ENCODE assay signal across 11 cellular contexts in genomic region chr4:40197879-40198689, GRCh38. TPM values are rescaled to one million over a fixed set of nuclear protein-coding genes. Genes with fewer than 3 reads are reported as not detected.
DNase-seq lines count a peak whose midpoint lies in the region; ATAC-seq and TF ChIP-seq lines count a peak whose summit lies in the region.
"Had no signal": no experiment of that assay in that cellular context is flagged by ENCODE, and none has a peak within 500 bp of the region (broad histone marks: within the 10 kb centered on the region; RNA-seq: fewer than 3 reads in every experiment).

No MANE protein-coding gene starts in this region.

- no peaks in the 10 kb centered on the region for H3K27me3 Mint-ChIP-seq in activated naive CD8-positive, alpha-beta T cell
- H3K27me3 Mint-ChIP-seq in nephron progenitor cell (ENCODE audit: low read depth, poor library complexity): peaks cover 5% of the 10 kb centered on the region

- H3F3A ChIP-seq in PC-9 (ENCODE audit: insufficient read depth, low read depth): no peaks in the 10 kb centered on the region

- no peaks in the 10 kb centered on the region for H3K9me2 ChIP-seq in PC-9 (ENCODE audit: insufficient read depth)

- POLR2A ChIA-PET in PC-9 (lab: Charles Lee; ENCODE audit: unreplicated experiment): no interaction called here

- no TSS peak for BruUV-seq in PC-9 (replicated peaks; lab: Mats Ljungman, UMichigan)

- H3K79me2 ChIP-seq in DND-41 (ENCODE audit: insufficient read depth, low read length): peaks cover 99% of the 10 kb centered on the region
- no peaks in the 10 kb centered on the region for H3K79me2 ChIP-seq in PC-9 (ENCODE audit: low read depth)

- peak overlapping the region; percentile 86 for H3K9ac ChIP-seq in DND-41 (ENCODE audit: low read depth, low read length)

- H3K36me3 ChIP-seq in DND-41 (ENCODE audit: insufficient read depth, low read length): peaks cover 37% of the 10 kb centered on the region
- H3K36me3 ChIP-seq in PC-9 (ENCODE audit: low read depth): no peaks in the 10 kb centered on the region
- H3K36me3 ChIP-seq: WERI-Rb-1 had no signal

- DNase-seq in DND-41: peak; percentile 35
- DNase-seq in KBM-7: peak; percentile 32
- no peak for DNase-seq in nephron progenitor cell
- no peak for DNase-seq in PC-9
- DNase-seq in pons (ENCODE audit: low spot score): no peak
- DNase-seq in nucleus accumbens (lab: John Stamatoyannopoulos, UW): no peak
- DNase-seq in hippocampal formation (lab: John Stamatoyannopoulos, UW): no peak
- DNase-seq: NCI-H446 treated with DMSO at 0.1 percent for 48 hours, WERI-Rb-1 had no signal

- H3K4me2 ChIP-seq in DND-41 (ENCODE audit: insufficient read depth, low read length): peak overlapping the region; percentile 74
- H3K4me2 ChIP-seq in PC-9: no peak overlapping the region

- H3K27ac ChIP-seq in DND-41 (ENCODE audit: low read length): peak overlapping the region; percentile 98
- no peak overlapping the region for H3K27ac ChIP-seq in PC-9
- H3K27ac ChIP-seq: WERI-Rb-1 had no signal

- no peak for ATAC-seq in DND-41 (ENCODE audit: insufficient read depth, low read depth)

- H3K4me3 ChIP-seq in DND-41 (ENCODE audit: low read depth in 1 of 2, low read length in 2 of 2) (peak overlapping the region; percentile 75 to 84), PC-9 (no peak overlapping the region)

- CTCF ChIA-PET in PC-9 (lab: Charles Lee): no interaction called here

- in situ Hi-C loops in KBM-7 (cut with MboI; ENCODE audit: low pct_unique_long_range_greater_than_20kb, low sequenced_read_pairs): no loop called here

- H3K9me3 ChIP-seq in DND-41 (ENCODE audit: insufficient read depth, low read length, severe bottlenecking): no peaks in the 10 kb centered on the region
- H3K9me3 ChIP-seq in PC-9 (ENCODE audit: insufficient read depth, low read depth): no peaks in the 10 kb centered on the region

- H3K4me3 Mint-ChIP-seq in activated naive CD8-positive, alpha-beta T cell: peak overlapping the region; percentile 99
- peak overlapping the region; percentile 77 for H3K4me3 Mint-ChIP-seq in nephron progenitor cell

- peak overlapping the region; percentile 100 for H3K27ac Mint-ChIP-seq in activated naive CD8-positive, alpha-beta T cell
- peak overlapping the region; percentile 28 for H3K27ac Mint-ChIP-seq in nephron progenitor cell

- H3K4me1 ChIP-seq in DND-41 (ENCODE audit: insufficient read depth, low read length) (peaks cover 66% of the 10 kb centered on the region), PC-9 (replicated peaks; ENCODE audit: insufficient read depth) (peaks cover 8% of the 10 kb centered on the region; the same call in 1 of the 2 replicates)

- H3K27me3 ChIP-seq in DND-41 (ENCODE audit: insufficient read depth, low read length, poor library complexity): no peaks in the 10 kb centered on the region
- H3K27me3 ChIP-seq in PC-9 (ENCODE audit: insufficient read depth, low read depth): no peaks in the 10 kb centered on the region

- no peaks in the 10 kb centered on the region for H3K9me3 Mint-ChIP-seq in activated naive CD8-positive, alpha-beta T cell (ENCODE audit: low read depth)
- H3K9me3 Mint-ChIP-seq in nephron progenitor cell: no peaks in the 10 kb centered on the region

- H3K36me3 Mint-ChIP-seq in activated naive CD8-positive, alpha-beta T cell: peaks cover 26% of the 10 kb centered on the region
- H3K36me3 Mint-ChIP-seq in nephron progenitor cell (ENCODE audit: low read depth): no peaks in the 10 kb centered on the region

- peaks cover 40% of the 10 kb centered on the region for H3K4me1 Mint-ChIP-seq in activated naive CD8-positive, alpha-beta T cell (ENCODE audit: low read depth)
- H3K4me1 Mint-ChIP-seq in nephron progenitor cell: peaks cover 65% of the 10 kb centered on the region

- H4K20me1 ChIP-seq in DND-41 (ENCODE audit: insufficient read depth, low read length): peaks cover 47% of the 10 kb centered on the region
- H4K20me1 ChIP-seq in PC-9 (ENCODE audit: insufficient read depth): no peaks in the 10 kb centered on the region

- no peak for TF ChIP-seq CTCF in DND-41 (IDR thresholded peaks at IDR 0.05; ENCODE audit: borderline replicate concordance, extremely low read depth, low read length, poor library complexity, severe bottlenecking)
- no peak for TF ChIP-seq CTCF in nephron progenitor cell (IDR thresholded peaks at IDR 0.05)
- no peak for TF ChIP-seq CTCF in PC-9 (conservative IDR thresholded peaks at IDR 0.05)

- intact Hi-C loops in PC-9 (cut with micrococcal nuclease; ENCODE audit: unreplicated experiment): no loop called here

- H2AFZ ChIP-seq in DND-41 (ENCODE audit: low read depth, low read length) (no peak overlapping the region), PC-9 (no peak overlapping the region)

RNA-seq across cellular contexts. Expression of gene RHOH, which starts 1.3 kb away (rescaled TPM):
- not detected in 2 replicates for total RNA-seq in PC-9 (2021)
- total RNA-seq: Daoy had no signal

Comparison
In these comparisons a context has a peak if more than half of its experiments do, and no peak if none do; other contexts are left out.
1. DNase-seq: peak in DND-41 (single experiment) and KBM-7 (single experiment); none in nephron progenitor cell (single experiment), PC-9 (0 of 2), pons (single experiment), nucleus accumbens (0 of 56) and hippocampal formation (0 of 2).